1 cellular context compared by ENCODE assay signal in the genomic region with DNA sequence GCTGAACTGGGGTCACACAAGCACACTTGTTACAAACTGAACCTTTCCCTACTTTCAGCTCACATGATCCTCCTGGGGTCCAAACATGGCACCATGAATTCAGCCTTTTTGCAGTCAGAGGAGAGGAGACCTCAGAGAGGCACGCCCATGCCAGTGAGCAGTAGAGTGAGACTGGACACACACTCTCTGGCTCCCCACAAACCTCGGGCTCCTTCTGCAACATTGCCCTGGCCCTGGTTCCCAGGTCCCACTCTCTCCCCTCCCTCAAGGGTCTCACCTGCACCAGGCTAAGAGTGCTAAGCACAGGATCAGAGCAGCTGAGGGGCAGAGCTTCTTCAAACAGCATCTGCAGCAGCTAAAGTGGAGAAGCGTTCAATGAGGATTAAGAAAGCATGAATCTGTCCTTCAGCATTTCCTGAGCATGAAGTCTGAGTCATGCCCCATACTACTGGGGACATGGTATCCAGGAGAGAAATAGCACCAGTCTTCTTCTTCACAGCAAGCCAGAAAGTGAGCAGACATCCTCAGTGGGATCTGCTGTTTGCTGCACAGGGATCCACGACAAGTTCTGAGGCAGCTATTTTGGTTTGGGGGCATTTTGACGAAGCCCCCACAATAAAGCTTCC.
TF ChIP-seq lines count a peak whose summit lies in the region.

No MANE protein-coding gene starts in this region.

TF ChIP-seq in IMR-90, 13 proteins besides CTCF, POLR2A, EP300 and RAD21:
- TF ChIP-seq, protein P1, sequence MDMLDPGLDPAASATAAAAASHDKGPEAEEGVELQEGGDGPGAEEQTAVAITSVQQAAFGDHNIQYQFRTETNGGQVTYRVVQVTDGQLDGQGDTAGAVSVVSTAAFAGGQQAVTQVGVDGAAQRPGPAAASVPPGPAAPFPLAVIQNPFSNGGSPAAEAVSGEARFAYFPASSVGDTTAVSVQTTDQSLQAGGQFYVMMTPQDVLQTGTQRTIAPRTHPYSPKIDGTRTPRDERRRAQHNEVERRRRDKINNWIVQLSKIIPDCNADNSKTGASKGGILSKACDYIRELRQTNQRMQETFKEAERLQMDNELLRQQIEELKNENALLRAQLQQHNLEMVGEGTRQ (IDR thresholded peaks at IDR 0.05; ENCODE audit: low read depth, low read length): no peak
- no peak for TF ChIP-seq NFE2L2 (IDR thresholded peaks at IDR 0.05; ENCODE audit: low read depth, low read length)
- no peak for TF ChIP-seq BHLHE40 (IDR thresholded peaks at IDR 0.05; ENCODE audit: low read depth, low read length)
- TF ChIP-seq, protein P2, sequence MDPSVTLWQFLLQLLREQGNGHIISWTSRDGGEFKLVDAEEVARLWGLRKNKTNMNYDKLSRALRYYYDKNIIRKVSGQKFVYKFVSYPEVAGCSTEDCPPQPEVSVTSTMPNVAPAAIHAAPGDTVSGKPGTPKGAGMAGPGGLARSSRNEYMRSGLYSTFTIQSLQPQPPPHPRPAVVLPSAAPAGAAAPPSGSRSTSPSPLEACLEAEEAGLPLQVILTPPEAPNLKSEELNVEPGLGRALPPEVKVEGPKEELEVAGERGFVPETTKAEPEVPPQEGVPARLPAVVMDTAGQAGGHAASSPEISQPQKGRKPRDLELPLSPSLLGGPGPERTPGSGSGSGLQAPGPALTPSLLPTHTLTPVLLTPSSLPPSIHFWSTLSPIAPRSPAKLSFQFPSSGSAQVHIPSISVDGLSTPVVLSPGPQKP (IDR thresholded peaks at IDR 0.05; ENCODE audit: borderline replicate concordance, low read depth, low read length): no peak
- TF ChIP-seq SMC3 (IDR thresholded peaks at IDR 0.05; ENCODE audit: low read depth, low read length): no peak
- no peak for TF ChIP-seq MAZ (IDR thresholded peaks at IDR 0.05; ENCODE audit: borderline replicate concordance, low read depth, low read length)
- no peak for TF ChIP-seq MAFK (IDR thresholded peaks at IDR 0.05; ENCODE audit: low read depth, low read length)
- TF ChIP-seq CHD1 (IDR thresholded peaks at IDR 0.05; ENCODE audit: low read depth, low read length): no peak
- no peak for TF ChIP-seq RFX5 (IDR thresholded peaks at IDR 0.05; ENCODE audit: low read depth, low read length)
- TF ChIP-seq FOS (IDR thresholded peaks at IDR 0.05; ENCODE audit: low read depth, low read length): no peak
- TF ChIP-seq RCOR1 (IDR thresholded peaks at IDR 0.05; ENCODE audit: insufficient replicate concordance, low read length): no peak
- no peak for TF ChIP-seq MXI1 (IDR thresholded peaks at IDR 0.05; ENCODE audit: borderline replicate concordance, low read depth, low read length)
- TF ChIP-seq CEBPB (IDR thresholded peaks at IDR 0.05; ENCODE audit: low read depth, low read length): no peak
